8 cellular contexts compared by ENCODE assay signal in genomic region chr11:119108151-119108856, GRCh38. TPM values are rescaled to one million over a fixed set of nuclear protein-coding genes. Genes with fewer than 3 reads are reported as not detected.
A peak's percentile ranks its signal among the peaks of the same experiment; 100 is the strongest.
DNase-seq lines count a peak whose midpoint lies in the region; ATAC-seq and TF ChIP-seq lines count a peak whose summit lies in the region.

No MANE protein-coding gene starts in this region.

- H3K9me3 ChIP-seq in upper lobe of right lung = no peaks in the 10 kb centered on the region

- H3K4me1 ChIP-seq in upper lobe of right lung = peaks cover 22% of the 10 kb centered on the region

- DNase-seq in DMS 273 (lab: John Stamatoyannopoulos, UW; ENCODE audit: unreplicated experiment) (peak; percentile 45), DMS 273 treated with DMSO at 0.1 percent for 48 hours (lab: John Stamatoyannopoulos, UW) (no peak), HT-29 (ENCODE audit: low spot score) (peak; percentile 81), SKM-1 (lab: John Stamatoyannopoulos, UW; ENCODE audit: unreplicated experiment) (peak; percentile 47), choroid plexus epithelial cell (ENCODE audit: low read depth) (peak; percentile 30), mesenteric fat pad (ENCODE audit: low spot score) (peak; percentile 33), upper lobe of right lung (peak; percentile 76), DMS153 (lab: John Stamatoyannopoulos, UW) (no peak)

- no peaks in the 10 kb centered on the region for H3K27me3 ChIP-seq in upper lobe of right lung

- intact Hi-C loops in upper lobe of right lung (cut with DNase I) = no loop called here

- H3K27ac ChIP-seq in upper lobe of right lung = peak overlapping the region; percentile 83

- peaks cover 29% of the 10 kb centered on the region for H3K36me3 ChIP-seq in upper lobe of right lung

- peak; percentile 40 for ATAC-seq in upper lobe of right lung

- TF ChIP-seq CTCF in choroid plexus epithelial cell (conservative IDR thresholded peaks at IDR 0.05; ENCODE audit: low read depth, low read length) (no peak), upper lobe of right lung (IDR thresholded peaks at IDR 0.05) (no peak)

- H3K4me3 ChIP-seq in choroid plexus epithelial cell (ENCODE audit: low read depth, low read length) (peak overlapping the region; percentile 86), upper lobe of right lung (peak overlapping the region; percentile 99)

RNA-seq across cellular contexts. Expression of gene C2CD2L, which starts 1.2 kb away (rescaled TPM):
- total RNA-seq in HT-29 (2014; rRNA removed; shearing (Covaris generic)) = 31.9 and 40.4 TPM in 2 replicates
- 11.0 TPM for total RNA-seq in mesenteric fat pad
- 20.3 TPM for total RNA-seq in upper lobe of right lung

RNA-seq across cellular contexts. Expression of gene DPAGT1, which starts 6.7 kb away (rescaled TPM):
- total RNA-seq in HT-29 (2014; rRNA removed; shearing (Covaris generic)) = 67.2 and 93.2 TPM in 2 replicates
- total RNA-seq in mesenteric fat pad (40.9 TPM), upper lobe of right lung (38.4 TPM)

RNA-seq across cellular contexts. Expression of gene HINFP, which starts 13.1 kb away (rescaled TPM):
- total RNA-seq in HT-29 (2014; rRNA removed; shearing (Covaris generic)) = 15.5 and 16.9 TPM in 2 replicates
- total RNA-seq in mesenteric fat pad (13.5 TPM), upper lobe of right lung (25.2 TPM)

RNA-seq across cellular contexts. Expression of gene HMBS, which starts 23.6 kb away (rescaled TPM):
- 21.9 and 25.1 TPM in 2 replicates for total RNA-seq in HT-29 (2014; rRNA removed; shearing (Covaris generic))
- total RNA-seq in mesenteric fat pad (22.2 TPM), upper lobe of right lung (19.5 TPM)

RNA-seq across cellular contexts. Expression of gene ABCG4, which starts 40.5 kb away (rescaled TPM):
- total RNA-seq in HT-29 (2014; rRNA removed; shearing (Covaris generic)) = not detected in 2 replicates
- total RNA-seq in mesenteric fat pad = not detected
- total RNA-seq in upper lobe of right lung = 0.14 TPM

Comparison
In these comparisons a context has a peak if more than half of its experiments do, and no peak if none do; other contexts are left out.
1. DNase-seq: peak in DMS 273 (single experiment), HT-29 (single experiment), SKM-1 (single experiment), choroid plexus epithelial cell (single experiment), mesenteric fat pad (single experiment) and upper lobe of right lung (single experiment); none in DMS 273 treated with DMSO at 0.1 percent for 48 hours (single experiment) and DMS153 (single experiment).